In genomic region chr2:173854840-173855239, GRCh38 we compare ENCODE assay signal across 10 cellular contexts.
DNase-seq lines count a peak whose midpoint lies in the region; ATAC-seq lines count a peak whose summit lies in the region.
"Had no signal": no experiment of that assay in that cellular context is flagged by ENCODE, and none has a peak within 500 bp of the region (broad histone marks: within the 10 kb centered on the region; RNA-seq: fewer than 3 reads in every experiment).

No MANE protein-coding gene starts in this region.

- no peak overlapping the region for H3K27ac Mint-ChIP-seq in T-helper 17 cell

- DNase-seq in AG08396 (ENCODE audit: low spot score) (peak; percentile 45), HT1080 (ENCODE audit: low read depth) (peak; percentile 57), T1000 (lab: John Stamatoyannopoulos, UW) (peak; percentile 23), left ventricle myocardium superior (no peak), T-helper 17 cell (no peak)
- no peak for DNase-seq in activated naive CD4-positive, alpha-beta T cell (lab: John Stamatoyannopoulos, UW)
- DNase-seq: NCI-H2107 had no signal

- peaks cover 6% of the 10 kb centered on the region for H3K4me1 Mint-ChIP-seq in T-helper 17 cell

- peaks cover 43% of the 10 kb centered on the region for H3K27me3 Mint-ChIP-seq in T-helper 17 cell

- H3K36me3 Mint-ChIP-seq in T-helper 17 cell (ENCODE audit: low read depth), result peaks cover 5% of the 10 kb centered on the region

- peak; percentile 78 for ATAC-seq in left ventricle myocardium superior
- ATAC-seq in GM21825 (IDR thresholded peaks at IDR 0.05; ENCODE audit: unreplicated experiment), result no peak
- ATAC-seq in T-helper 17 cell, result no peak
- no peak for ATAC-seq in HG03520 (IDR thresholded peaks at IDR 0.05; ENCODE audit: unreplicated experiment)

- no peak overlapping the region for H3K4me3 Mint-ChIP-seq in T-helper 17 cell

- intact Hi-C loops in left ventricle myocardium superior (cut with micrococcal nuclease), result no loop called here

- H3K9me3 ChIP-seq in T-helper 17 cell (ENCODE audit: control insufficient read depth, low read length, poor library complexity, severe bottlenecking), result no peaks in the 10 kb centered on the region
- H3K9me3 ChIP-seq: HAP-1 had no signal

Comparison
In these comparisons a context has a peak if more than half of its experiments do, and no peak if none do; other contexts are left out.
1. DNase-seq: peak in AG08396 (single experiment), HT1080 (single experiment) and T1000 (single experiment); none in left ventricle myocardium superior (single experiment), activated naive CD4-positive, alpha-beta T cell (0 of 4) and T-helper 17 cell (0 of 3).